Comparison of ENCODE assay signal across 1 cellular context in genomic region chr1:24940231-24940630, GRCh38.
TF ChIP-seq lines count a peak whose summit lies in the region.

No MANE protein-coding gene starts in this region.

TF ChIP-seq in GM12878, 131 proteins besides CTCF, POLR2A, EP300 and RAD21:
- TF ChIP-seq CHD1 (IDR thresholded peaks at IDR 0.05; ENCODE audit: low read depth, low read length), result no peak
- 0 out of 2 replicates have a peak, but pooled peaks have one; percentile 19 for TF ChIP-seq POLR2AphosphoS5 (IDR thresholded peaks at IDR 0.05; ENCODE audit: low read length)
